ENCODE assay signal across 8 cellular contexts in the genomic region with DNA sequence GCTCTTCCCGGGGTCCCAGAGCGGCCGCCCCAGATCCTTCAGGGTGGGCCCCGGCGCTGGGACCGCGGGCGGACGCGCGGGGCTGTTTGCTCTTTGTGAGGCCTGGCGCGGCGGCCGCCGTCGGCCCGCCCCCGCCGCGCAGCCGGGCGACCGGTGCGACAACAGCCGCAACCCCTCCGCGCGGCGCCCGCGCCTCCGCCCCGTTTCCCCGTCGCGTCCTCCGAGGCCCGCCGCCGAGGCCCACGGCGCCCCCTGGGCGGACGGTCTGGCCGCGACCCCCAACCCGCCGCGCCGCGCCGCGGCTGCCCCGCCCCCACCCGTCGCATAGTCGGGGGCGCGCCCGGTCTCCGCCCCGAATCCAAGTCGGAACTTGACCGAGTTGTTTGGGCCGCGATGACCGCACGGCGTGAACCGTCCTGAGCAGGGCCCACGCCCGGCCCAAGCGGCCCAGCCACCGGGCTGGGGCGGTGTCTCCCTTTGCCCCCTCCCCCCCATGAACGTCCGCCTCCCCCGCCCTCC. TPM values are rescaled to one million over a fixed set of nuclear protein-coding genes. Genes with fewer than 3 reads are reported as not detected.
DNase-seq lines count a peak whose midpoint lies in the region; ATAC-seq and TF ChIP-seq lines count a peak whose summit lies in the region.

No MANE protein-coding gene starts in this region.

- peaks cover 35% of the 10 kb centered on the region for H3K4me1 ChIP-seq in iPS-15b (ENCODE audit: control insufficient read depth, insufficient read depth, low read length)

- H3K4me3 ChIP-seq in HL-60 (replicated peaks; ENCODE audit: insufficient read depth, low read length) (peak overlapping the region; percentile 83), iPS-15b (ENCODE audit: low read depth, low read length) (peak overlapping the region; percentile 70)

- H3K27ac ChIP-seq in HL-60 (replicated peaks), result peak overlapping the region; percentile 98

- H3K9me3 Mint-ChIP-seq in activated naive CD4-positive, alpha-beta T cell treated with anti-CD3 and anti-CD28 coated beads, Interleukin-2, amount 50 U/mL, for 72 hours, result no peaks in the 10 kb centered on the region

- no peaks in the 10 kb centered on the region for H3K9me3 ChIP-seq in iPS-15b (ENCODE audit: control insufficient read depth, insufficient read depth, low read length)

- no peak overlapping the region for H3K9ac ChIP-seq in iPS-15b (ENCODE audit: low read depth, low read length)

- H3K27ac Mint-ChIP-seq in activated naive CD4-positive, alpha-beta T cell treated with anti-CD3 and anti-CD28 coated beads, Interleukin-2, amount 50 U/mL, for 72 hours, result peak overlapping the region in 1 of 2 donors; percentile 99

- ATAC-seq in activated naive CD4-positive, alpha-beta T cell treated with anti-CD3 and anti-CD28 coated beads, Interleukin-2, amount 50 U/mL, for 72 hours, result peak; percentile 0 to 1
- no peak for ATAC-seq in GM18868 (IDR thresholded peaks at IDR 0.05; ENCODE audit: unreplicated experiment)

- DNase-seq in activated T-cell treated with anti-CD3 and anti-CD28 coated beads for 1 hour (ENCODE audit: low read depth), result peak; percentile 11
- no peak for DNase-seq in activated T-cell treated with anti-CD3 and anti-CD28 coated beads, Interleukin-2, amount 50 U/mL, for 48 hours
- DNase-seq in HL-60 (ENCODE audit: low read depth in 1 of 2, low spot score in 1 of 2), result peak; percentile 9 to 18
- DNase-seq in activated naive CD4-positive, alpha-beta T cell treated with anti-CD3 and anti-CD28 coated beads, Interleukin-2, amount 50 U/mL, for 72 hours (ENCODE audit: low spot score in 2 of 2), result no peak
- DNase-seq in stimulated activated CD4-positive, alpha-beta T cell treated with anti-CD3 and anti-CD28 coated beads, Interleukin-1b, Interleukin-23, amount 100 ng/mL, for 48 hours, result peak; percentile 13
- no peak for DNase-seq in COR-L47 (lab: John Stamatoyannopoulos, UW)

- TF ChIP-seq CTCF in HL-60 (IDR thresholded peaks at IDR 0.05; ENCODE audit: insufficient read depth, low read length), result no peak

- peaks cover 0 to 6% of the 10 kb centered on the region in 2 donors for H3K36me3 Mint-ChIP-seq in activated naive CD4-positive, alpha-beta T cell treated with anti-CD3 and anti-CD28 coated beads, Interleukin-2, amount 50 U/mL, for 72 hours

- H3K27me3 ChIP-seq in HL-60 (ENCODE audit: insufficient read depth, poor library complexity, severe bottlenecking) (no peaks in the 10 kb centered on the region), iPS-15b (ENCODE audit: control insufficient read depth, insufficient read depth, low read length) (peaks cover 5% of the 10 kb centered on the region)

- H3K36me3 ChIP-seq in iPS-15b (ENCODE audit: control insufficient read depth, insufficient read depth, low read length), result no peaks in the 10 kb centered on the region

RNA-seq across cellular contexts. Expression of gene YPEL5, which starts 0.4 kb away (rescaled TPM):
- total RNA-seq in activated naive CD4-positive, alpha-beta T cell treated with anti-CD3 and anti-CD28 coated beads, Interleukin-2, amount 50 U/mL, for 72 hours, result 10 to 100 TPM; 26.0 to 73.7 TPM

Comparison
In these comparisons a context has a peak if more than half of its experiments do, and no peak if none do; other contexts are left out.
1. DNase-seq: peak in activated T-cell treated with anti-CD3 and anti-CD28 coated beads for 1 hour (single experiment), HL-60 (2 of 2) and stimulated activated CD4-positive, alpha-beta T cell treated with anti-CD3 and anti-CD28 coated beads, Interleukin-1b, Interleukin-23, amount 100 ng/mL, for 48 hours (single experiment); none in activated T-cell treated with anti-CD3 and anti-CD28 coated beads, Interleukin-2, amount 50 U/mL, for 48 hours (0 of 2), activated naive CD4-positive, alpha-beta T cell treated with anti-CD3 and anti-CD28 coated beads, Interleukin-2, amount 50 U/mL, for 72 hours (0 of 2) and COR-L47 (single experiment).